ENCODE assay signal across 8 cellular contexts in genomic region chr3:150760431-150761200, GRCh38. TPM values are rescaled to one million over a fixed set of nuclear protein-coding genes. Genes with fewer than 3 reads are reported as not detected.
DNase-seq lines count a peak whose midpoint lies in the region; ATAC-seq and TF ChIP-seq lines count a peak whose summit lies in the region.

No MANE protein-coding gene starts in this region.

- ATAC-seq in GM19328 (IDR thresholded peaks at IDR 0.05; ENCODE audit: unreplicated experiment) (peak; percentile 30), HG03565 (IDR thresholded peaks at IDR 0.05; ENCODE audit: unreplicated experiment) (peak; percentile 32)

- peak overlapping the region; percentile 97 to 99 for H3K9ac ChIP-seq in liver (ENCODE audit: low read depth in 1 of 2, low read length in 2 of 2)

- H3K36me3 Mint-ChIP-seq in activated naive CD4-positive, alpha-beta T cell treated with anti-CD3 and anti-CD28 coated beads, Interleukin-2, amount 50 U/mL, for 24 hours = peaks cover 39% of the 10 kb centered on the region

- H3K27ac Mint-ChIP-seq in activated naive CD4-positive, alpha-beta T cell treated with anti-CD3 and anti-CD28 coated beads, Interleukin-2, amount 50 U/mL, for 24 hours = peak overlapping the region; percentile 99

- H3K9me3 Mint-ChIP-seq in activated naive CD4-positive, alpha-beta T cell treated with anti-CD3 and anti-CD28 coated beads, Interleukin-2, amount 50 U/mL, for 24 hours = no peaks in the 10 kb centered on the region

- WGBS in liver = 22% methylated on average over 6 of the region's 6 CpGs

- no peaks in the 10 kb centered on the region for H3K27me3 Mint-ChIP-seq in activated naive CD4-positive, alpha-beta T cell treated with anti-CD3 and anti-CD28 coated beads, Interleukin-2, amount 50 U/mL, for 24 hours

- H3K4me1 Mint-ChIP-seq in activated naive CD4-positive, alpha-beta T cell treated with anti-CD3 and anti-CD28 coated beads, Interleukin-2, amount 50 U/mL, for 24 hours = peaks cover 59% of the 10 kb centered on the region

- peak overlapping the region; percentile 63 to 98 for H3K27ac ChIP-seq in liver (ENCODE audit: low read depth in 1 of 2, low read length in 2 of 2)
- peak overlapping the region; percentile 99 for H3K27ac ChIP-seq in tibial artery

- DNase-seq in AG09309 (ENCODE audit: low read depth) = no peak
- DNase-seq in tibial artery = no peak
- DNase-seq in NCI-H2029 treated with DMSO at 0.1 percent for 48 hours (lab: John Stamatoyannopoulos, UW) = no peak
- no peak for DNase-seq in AG08395 (ENCODE audit: low spot score)

- no peak for TF ChIP-seq RAD21 in liver (IDR thresholded peaks at IDR 0.05)

- no peaks in the 10 kb centered on the region for H3K27me3 ChIP-seq in liver (ENCODE audit: control insufficient read depth in 4 of 4, insufficient read depth in 4 of 4, low read length in 3 of 4)
- no peaks in the 10 kb centered on the region for H3K27me3 ChIP-seq in tibial artery

- H3K36me3 ChIP-seq in liver (ENCODE audit: control insufficient read depth in 4 of 4, insufficient read depth in 3 of 4, low read depth in 1 of 4, low read length in 3 of 4) (peaks cover 0 to 4% (median 0%) of the 10 kb centered on the region in 4 donors), tibial artery (no peaks in the 10 kb centered on the region)

- TF ChIP-seq CTCF in AG09309 (IDR thresholded peaks at IDR 0.05; ENCODE audit: control insufficient read depth, insufficient read depth, low read depth, low read length, missing control alignments) (no peak), liver (IDR thresholded peaks at IDR 0.05; ENCODE audit: low read depth, low read length, missing input control) (no peak), tibial artery (IDR thresholded peaks at IDR 0.05) (no peak)

- no peaks in the 10 kb centered on the region for H3K9me3 ChIP-seq in liver (ENCODE audit: control insufficient read depth in 4 of 4, low read length in 3 of 4)
- no peaks in the 10 kb centered on the region for H3K9me3 ChIP-seq in tibial artery

- peak overlapping the region; percentile 97 for H3K4me3 Mint-ChIP-seq in activated naive CD4-positive, alpha-beta T cell treated with anti-CD3 and anti-CD28 coated beads, Interleukin-2, amount 50 U/mL, for 24 hours

- H3K4me1 ChIP-seq in liver (ENCODE audit: control insufficient read depth in 4 of 4, insufficient read depth in 4 of 4, low read length in 3 of 4) (peaks cover 6 to 60% (median 43%) of the 10 kb centered on the region in 4 donors), tibial artery (peaks cover 3 to 67% (median 45%) of the 10 kb centered on the region in 4 donors)

- peak overlapping the region; percentile 95 for H3K4me3 ChIP-seq in AG09309 (ENCODE audit: control insufficient read depth, low read depth, low read length)
- peak overlapping the region; percentile 64 to 97 (median 96) for H3K4me3 ChIP-seq in liver (ENCODE audit: low read depth in 1 of 3, low read length in 3 of 3)
- H3K4me3 ChIP-seq in tibial artery = peak overlapping the region; percentile 77 to 90

- intact Hi-C loops in tibial artery (cut with DNase I; ENCODE audit: low total_unique reads) = loop anchor here (5.0 to 10.0 kb wide), 3 partner anchors 158 to 356 kb away; partner anchors contain the start of genes EIF2A, SELENOT, SERP1 and TSC22D2

TF ChIP-seq in liver, 16 proteins besides CTCF, POLR2A, EP300 and RAD21:
- TF ChIP-seq YY1 (IDR thresholded peaks at IDR 0.05) (peak; percentile 55), SP1 (IDR thresholded peaks at IDR 0.05) (no peak)

RNA-seq across cellular contexts. Expression of gene SIAH2, which starts 2.4 kb away (rescaled TPM):
- total RNA-seq in liver = 100 to 1,000 TPM in 1 of 2 donors, 10 to 100 TPM in 1; 18.2 to 104 TPM
- 10 to 100 TPM; 12.1 to 22.4 TPM for polyA plus RNA-seq in liver

RNA-seq across cellular contexts. Expression of gene ERICH6, which starts 56.9 kb away (rescaled TPM):
- under 1 TPM in 1 of 2 donors, not detected in 1; under 0.01 TPM for total RNA-seq in liver
- not detected for polyA plus RNA-seq in liver
